ENCODE assay signal across 18 cellular contexts in genomic region chr22:44917372-44918165, GRCh38.
"Had no signal": no experiment of that assay in that cellular context is flagged by ENCODE, and none has a peak within 500 bp of the region (broad histone marks: within the 10 kb centered on the region; RNA-seq: fewer than 3 reads in every experiment).

No MANE protein-coding gene starts in this region.

- DNase-seq: activated CD4-positive, alpha-beta T cell treated with anti-CD3 and anti-CD28 coated beads for 48 hours; activated CD8-positive, alpha-beta T cell treated with anti-CD3 and anti-CD28 coated beads, Interleukin-2, amount 10 ng/mL, durations not matched to agents 7 days and 5 days; activated naive CD4-positive, alpha-beta T cell treated with anti-CD3 and anti-CD28 coated beads, Interleukin-2, amount 10 ng/mL, durations not matched to agents 7 days and 5 days; activated T-cell treated with anti-CD3 and anti-CD28 coated beads, Interleukin-2, amount 50 U/mL, for 24 hours; cerebellar nuclear complex; effector CD8-positive, alpha-beta T cell; immature natural killer cell; mammary epithelial cell; midbrain; occipital lobe; small intestine; stimulated activated CD4-positive, alpha-beta T cell treated with anti-CD3 and anti-CD28 coated beads, Interleukin-4, amount 100 ng/mL, for 1 hour; stimulated activated naive CD8-positive, alpha-beta T cell treated with anti-CD3 and anti-CD28 coated beads, Interleukin-15, amount 100 ng/mL, for 72 hours; SW 1271 had no signal

- H3K9me3 ChIP-seq: breast epithelium, suprapubic skin, upper lobe of left lung had no signal

- H3K4me3 ChIP-seq: breast epithelium, esophagus muscularis mucosa, suprapubic skin, upper lobe of left lung had no signal

- ATAC-seq: activated CD8-positive, alpha-beta T cell treated with anti-CD3 and anti-CD28 coated beads, Interleukin-2, amount 10 ng/mL, durations not matched to agents 7 days and 5 days; stimulated activated naive CD8-positive, alpha-beta T cell treated with anti-CD3 and anti-CD28 coated beads, Interleukin-15, amount 100 ng/mL, for 72 hours had no signal

- H3K4me1 ChIP-seq: breast epithelium, esophagus muscularis mucosa, suprapubic skin, upper lobe of left lung had no signal

- H3K27ac ChIP-seq: breast epithelium, esophagus muscularis mucosa, suprapubic skin, upper lobe of left lung had no signal

- H3K27me3 ChIP-seq: breast epithelium, esophagus muscularis mucosa, upper lobe of left lung had no signal

- H3K36me3 ChIP-seq: breast epithelium, suprapubic skin, upper lobe of left lung had no signal
